32 cellular contexts compared by ENCODE assay signal in genomic region chr10:116636976-116637375, GRCh38. TPM values are rescaled to one million over a fixed set of nuclear protein-coding genes. Genes with fewer than 3 reads are reported as not detected.
DNase-seq lines count a peak whose midpoint lies in the region; ATAC-seq, FAIRE-seq and TF ChIP-seq lines count a peak whose summit lies in the region.
"Had no signal": no experiment of that assay in that cellular context is flagged by ENCODE, and none has a peak within 500 bp of the region (broad histone marks: within the 10 kb centered on the region; RNA-seq: fewer than 3 reads in every experiment).

No MANE protein-coding gene starts in this region.

- no peaks in the 10 kb centered on the region for H3K36me3 Mint-ChIP-seq in T-cell
- H3K36me3 Mint-ChIP-seq: CD14-positive monocyte had no signal

- TF ChIP-seq CTCF in HCT116 (IDR thresholded peaks at IDR 0.05 in 2 of 3, conservative IDR thresholded peaks at IDR 0.05 in 1 of 3; ENCODE audit: borderline replicate concordance in 1 of 3, insufficient read depth in 1 of 3, low read depth in 2 of 3, low read length in 2 of 3) (no peak), H1 (IDR thresholded peaks at IDR 0.05; ENCODE audit: control extremely low read depth in 1 of 3, insufficient read depth in 1 of 3, low read depth in 1 of 3, low read length in 3 of 3) (no peak)

- no peak overlapping the region for H3K4me3 Mint-ChIP-seq in T-cell
- H3K4me3 Mint-ChIP-seq: CD14-positive monocyte had no signal

- no TSS peak for BruUV-seq in HCT116 (replicated peaks; lab: Mats Ljungman, UMichigan)

- no peak for FAIRE-seq in H1 (lab: Jason Lieb, UNC)
- FAIRE-seq: HepG2 had no signal

- DNase-seq in HCT116 (ENCODE audit: low read depth, low spot score), result no peak
- DNase-seq in H1 (ENCODE audit: low read depth in 1 of 2, low spot score in 2 of 2), result no peak
- DNase-seq in Ammon's horn (ENCODE audit: low spot score), result no peak
- no peak for DNase-seq in T-cell
- DNase-seq in DMS53 (lab: John Stamatoyannopoulos, UW), result no peak
- DNase-seq in ACHN, result no peak
- DNase-seq: BE2C; Calu3; DMS153; KBM-7; MV-4-11; NCI-H1105; NCI-H1436 treated with DMSO at 0.1 percent for 48 hours; NCI-H187 treated with DMSO at 0.1 percent for 48 hours; NCI-H2107; NCI-H446; NCI-H524 treated with DMSO at 0.1 percent for 48 hours; NCI-H774; NK-92 treated with Interleukin-12 subunit alpha and Interleukin-12 subunit beta, amount 100 ng/mL, for 24 hours; PC-9 had no signal

- 64% methylated on average over 2 of the region's 2 CpGs; no CpG with 5 or more reads in 1 of the 2 experiments for WGBS in H1 (ENCODE audit: extremely low coverage in 1 of 2, insufficient coverage in 1 of 2, insufficient read length in 1 of 2, insufficient replicate concordance in 2 of 2, low coverage in 1 of 2, low lambda C conversion rate in 2 of 2, missing lambda C conversion rate in 1 of 2), 2 experiments

- no peak overlapping the region for H3K4me2 ChIP-seq in HCT116 (ENCODE audit: low read length)
- no peak overlapping the region for H3K4me2 ChIP-seq in H1 (ENCODE audit: insufficient read depth in 1 of 2, low read depth in 2 of 2, low read length in 2 of 2)
- H3K4me2 ChIP-seq: PC-9 had no signal

- no peak overlapping the region for H3K9ac ChIP-seq in HCT116 (ENCODE audit: low read length)
- H3K9ac ChIP-seq in H1 (replicated peaks in 1 of 4; ENCODE audit: extremely low read depth in 1 of 4, low read depth in 3 of 4, low read length in 3 of 4), result no peak overlapping the region

- no peaks in the 10 kb centered on the region for H4K20me1 ChIP-seq in HCT116 (ENCODE audit: insufficient read depth)
- no peaks in the 10 kb centered on the region for H4K20me1 ChIP-seq in H1 (replicated peaks in 1 of 2; ENCODE audit: control insufficient read depth in 1 of 2, insufficient read depth in 2 of 2, low read length in 2 of 2)

- H3K23me2 ChIP-seq in H1 (ENCODE audit: low read depth, low read length), result peaks cover 4% of the 10 kb centered on the region; the same call in 1 of the 2 replicates

- no peak for TF ChIP-seq POLR2A in HCT116 (IDR thresholded peaks at IDR 0.05; ENCODE audit: borderline replicate concordance, extremely low read depth, insufficient read depth, insufficient read length)
- no peak for TF ChIP-seq POLR2A in H1 (IDR thresholded peaks at IDR 0.05; ENCODE audit: control extremely low read depth in 1 of 2, low read depth in 2 of 2, low read length in 2 of 2)

- in situ Hi-C loops in ACHN (cut with HindIII; ENCODE audit: low pct_ligation_motif_present, low pct_unique_long_range_greater_than_20kb, low sequenced_read_pairs), result no loop called here

- H3K9me3 ChIP-seq in HCT116 (ENCODE audit: control insufficient read depth in 1 of 2, insufficient read depth in 1 of 2, low read depth in 1 of 2, low read length in 2 of 2) (no peaks in the 10 kb centered on the region), H1 (ENCODE audit: insufficient read depth in 2 of 2, low read depth in 1 of 2, low read length in 1 of 2) (no peaks in the 10 kb centered on the region)
- H3K9me3 ChIP-seq: BE2C, SJSA1 had no signal

- H2BK20ac ChIP-seq in H1 (ENCODE audit: low read length), result no peak overlapping the region

- POLR2A ChIA-PET in HCT116 (lab: Charles Lee), result no interaction called here
- POLR2A ChIA-PET in H1 (lab: Charles Lee; ENCODE audit: partially characterized antibody), result no interaction called here
- POLR2A ChIA-PET in T-cell (lab: Charles Lee), result no interaction called here

- no peak overlapping the region for H2BK15ac ChIP-seq in H1 (ENCODE audit: low read length)

- H3K27ac ChIP-seq in HCT116 (ENCODE audit: low read depth, low read length) (no peak overlapping the region), H1 (ENCODE audit: low read depth, low read length) (no peak overlapping the region)
- H3K27ac ChIP-seq: PC-9, SJSA1 had no signal

- no peak overlapping the region for H4K8ac ChIP-seq in H1 (ENCODE audit: extremely low read depth, insufficient read depth, low read length)

- no peak overlapping the region for H4K5ac ChIP-seq in H1 (ENCODE audit: insufficient read length, low read depth, low read length)

- H3K79me1 ChIP-seq in H1 (ENCODE audit: low read depth, low read length), result no peaks in the 10 kb centered on the region

- H3K36me3 ChIP-seq in HCT116 (ENCODE audit: control insufficient read depth in 1 of 2, insufficient read depth in 2 of 2, low read length in 2 of 2) (no peaks in the 10 kb centered on the region), H1 (ENCODE audit: control insufficient read depth in 2 of 4, insufficient read depth in 4 of 4, low read length in 3 of 4) (no peaks in the 10 kb centered on the region)
- H3K36me3 ChIP-seq: BE2C, SJSA1 had no signal

- H3K23ac ChIP-seq in H1 (ENCODE audit: insufficient read length), result no peak overlapping the region

- H3K9me3 Mint-ChIP-seq in T-cell, result peaks cover 0 to 3% (median 0%) of the 10 kb centered on the region in 3 donors

- H3K79me2 ChIP-seq in HCT116 (ENCODE audit: insufficient read depth, low read length) (no peaks in the 10 kb centered on the region), H1 (ENCODE audit: control insufficient read depth in 1 of 2, insufficient read depth in 2 of 2, low read length in 2 of 2) (no peaks in the 10 kb centered on the region)

- TF ChIP-seq EP300 in Ishikawa (IDR thresholded peaks at IDR 0.05; ENCODE audit: borderline replicate concordance) (no peak), H1 (IDR thresholded peaks at IDR 0.05; ENCODE audit: borderline replicate concordance in 1 of 2, low read depth in 2 of 2, low read length in 2 of 2) (no peak)

- no peak overlapping the region for H4K91ac ChIP-seq in H1 (replicated peaks; ENCODE audit: insufficient read length, low read length)

- H3K4me3 ChIP-seq in HCT116 (replicated peaks in 1 of 2; ENCODE audit: low read depth in 1 of 2, low read length in 2 of 2), result no peak overlapping the region
- H3K4me3 ChIP-seq in H1 (ENCODE audit: extremely low read depth in 1 of 4, insufficient read depth in 2 of 4, low read depth in 3 of 4, low read length in 4 of 4), result no peak overlapping the region
- H3K4me3 ChIP-seq: PC-9, SJSA1 had no signal

- ATAC-seq in HCT116, result peak; percentile 44; the same call in 1 of the 2 replicates
- ATAC-seq in T-cell (replicated peaks in 1 of 4), result no peak
- ATAC-seq: HepG2, Right ventricle myocardium inferior had no signal

- H2BK12ac ChIP-seq in H1 (ENCODE audit: low read depth, low read length), result no peak overlapping the region

- no peak overlapping the region for H3K18ac ChIP-seq in H1 (ENCODE audit: extremely low read depth, low read length)

- no peak for TF ChIP-seq RAD21 in HCT116 (IDR thresholded peaks at IDR 0.05; ENCODE audit: low read depth)
- TF ChIP-seq RAD21 in Ishikawa (IDR thresholded peaks at IDR 0.05; ENCODE audit: low read depth), result no peak
- no peak for TF ChIP-seq RAD21 in H1 (IDR thresholded peaks at IDR 0.05 in 1 of 2, conservative IDR thresholded peaks at IDR 0.05 in 1 of 2; ENCODE audit: low read depth in 2 of 2, low read length in 2 of 2)

- RAD21 ChIA-PET in HCT116 (lab: Charles Lee; ENCODE audit: low non-redundant PET in 1 of 2, low total read pairs in 2 of 2, uncharacterized antibody in 2 of 2, unreplicated experiment in 2 of 2), result no interaction called here

- no peak overlapping the region for H3K56ac ChIP-seq in H1 (replicated peaks; ENCODE audit: insufficient read length, low read depth, low read length)

- intact Hi-C loops in HCT116 (cut with micrococcal nuclease), result no loop called here

- CTCF ChIA-PET in HCT116 (lab: Charles Lee), result no interaction called here
- CTCF ChIA-PET in H1 (lab: Charles Lee; ENCODE audit: partially characterized antibody), result interaction anchor here (1.6 kb wide), 1 partner anchor 10 kb away, joined by 4 read pairs; no protein-coding TSS in a partner anchor
- CTCF ChIA-PET in T-cell (lab: Charles Lee), result no interaction called here

- H3K4ac ChIP-seq in H1 (replicated peaks; ENCODE audit: insufficient read length, low read depth, low read length), result no peak overlapping the region

- H3K27me3 Mint-ChIP-seq in T-cell, result peaks cover 0 to 14% of the 10 kb centered on the region in 2 donors

- no peak overlapping the region for H2AFZ ChIP-seq in HCT116 (ENCODE audit: low read depth, low read length, poor library complexity, severe bottlenecking)
- H2AFZ ChIP-seq in H1 (ENCODE audit: low read length), result no peak overlapping the region
- H2AFZ ChIP-seq: PC-9 had no signal

- H2BK5ac ChIP-seq in H1 (ENCODE audit: low read depth, low read length), result no peak overlapping the region

- no peak overlapping the region for H3K14ac ChIP-seq in H1 (ENCODE audit: insufficient read length)

- H3K4me1 ChIP-seq in HCT116 (ENCODE audit: control insufficient read depth in 1 of 2, insufficient read depth in 2 of 2, low read length in 2 of 2) (peaks cover 11 to 20% of the 10 kb centered on the region in 2 experiments), H1 (replicated peaks in 1 of 4; ENCODE audit: control insufficient read depth in 3 of 4, insufficient read depth in 4 of 4, low read length in 3 of 4) (peaks cover 0 to 3% (median 0%) of the 10 kb centered on the region in 4 experiments; a peak in 1 of 7 replicates)
- H3K4me1 ChIP-seq: BE2C, SJSA1 had no signal

- no peak overlapping the region for H3K27ac Mint-ChIP-seq in T-cell
- H3K27ac Mint-ChIP-seq: CD14-positive monocyte had no signal

- no peak overlapping the region for H2BK120ac ChIP-seq in H1 (replicated peaks; ENCODE audit: low read depth, low read length)

- no peak overlapping the region for H2AK5ac ChIP-seq in H1 (ENCODE audit: low read depth, low read length)

- H3K27me3 ChIP-seq in HCT116 (ENCODE audit: insufficient read depth, low read length) (no peaks in the 10 kb centered on the region), H1 (replicated peaks in 1 of 4; ENCODE audit: control insufficient read depth in 3 of 4, extremely low read depth in 1 of 4, insufficient read depth in 3 of 4, low read length in 3 of 4) (no peaks in the 10 kb centered on the region)
- H3K27me3 ChIP-seq: BE2C, SJSA1 had no signal

- no peaks in the 10 kb centered on the region for H3K9me2 ChIP-seq in HCT116 (ENCODE audit: insufficient read depth)

- H3K4me1 Mint-ChIP-seq in T-cell, result no peaks in the 10 kb centered on the region
- H3K4me1 Mint-ChIP-seq: CD14-positive monocyte had no signal

RNA-seq across cellular contexts. Expression of gene PNLIPRP2, which starts 16.2 kb away (rescaled TPM):
- 1.1 TPM for total RNA-seq in HCT116 (2021; ENCODE audit: unreplicated experiment)
- not detected in 2 replicates for polyA plus RNA-seq in HCT116 (2012)
- 0.21 TPM in 1 of 2 replicates, not detected in the other for total RNA-seq in H1 (2021; fragmentation: NEBNext Ultra II Directional; extraction: Animal tissue kit (Norgen Biotek cat#: 25700))
- 0.11 and 0.13 TPM in 2 replicates for polyA plus RNA-seq in H1 (2011; rRNA removed)
- polyA plus RNA-seq in H1 (2011; cell fraction: cytosol; rRNA removed), result 0.10 TPM
- not detected for polyA plus RNA-seq in H1 (2011; cell fraction: nucleus; rRNA removed)
- 0.32 to 0.98 TPM (median 0.61 TPM) in 3 of 4 replicates, not detected in the other for polyA plus RNA-seq in H1 (2012, experiment 1 of 2)
- polyA plus RNA-seq in H1 (2012, experiment 2 of 2), result 0.20 TPM
- polyA plus RNA-seq in H1 (2013, experiment 1 of 2), result 0.22 TPM
- polyA plus RNA-seq in H1 (2013, experiment 2 of 2), result 0.26 TPM
- not detected in 2 replicates for polyA minus RNA-seq in H1 (2011; rRNA and poly(A)+ RNA removed)
- not detected for polyA minus RNA-seq in H1 (2011; cell fraction: cytosol; rRNA and poly(A)+ RNA removed)
- polyA minus RNA-seq in H1 (2011; cell fraction: nucleus; rRNA and poly(A)+ RNA removed), result not detected
- under 1 TPM in 3 of 5 donors, not detected in 2; 0.82 to 0.96 (median 0.89) TPM for total RNA-seq in T-cell
- total RNA-seq: A673; Calu3; H4; HT1080; LHCN-M2; MCF 10A; PC-9; Right ventricle myocardium inferior; RPMI7951; SJSA1; T-helper 1 cell treated with Interleukin-12 subunit alpha and Interleukin-12 subunit beta and Interleukin-4 antibody, amounts not matched to agents 30 ng/mL and 1 ng/mL, for 36 hours had no signal
- polyA plus RNA-seq: CD14-positive monocyte had no signal

RNA-seq across cellular contexts. Expression of gene PNLIPRP1, which starts 46.2 kb away (rescaled TPM):
- total RNA-seq in HCT116 (2021; ENCODE audit: unreplicated experiment), result 1.6 TPM
- not detected in 2 replicates for polyA plus RNA-seq in HCT116 (2012)
- not detected in 2 replicates for total RNA-seq in H1 (2021; fragmentation: NEBNext Ultra II Directional; extraction: Animal tissue kit (Norgen Biotek cat#: 25700))
- not detected in 2 replicates for polyA plus RNA-seq in H1 (2011; rRNA removed)
- polyA plus RNA-seq in H1 (2011; cell fraction: cytosol; rRNA removed), result not detected
- not detected for polyA plus RNA-seq in H1 (2011; cell fraction: nucleus; rRNA removed)
- not detected in 4 replicates for polyA plus RNA-seq in H1 (2012, experiment 1 of 2)
- polyA plus RNA-seq in H1 (2012, experiment 2 of 2), result not detected
- not detected for polyA plus RNA-seq in H1 (2013, experiment 1 of 2)
- polyA plus RNA-seq in H1 (2013, experiment 2 of 2), result not detected
- polyA minus RNA-seq in H1 (2011; rRNA and poly(A)+ RNA removed), result not detected in 2 replicates
- polyA minus RNA-seq in H1 (2011; cell fraction: cytosol; rRNA and poly(A)+ RNA removed), result not detected
- polyA minus RNA-seq in H1 (2011; cell fraction: nucleus; rRNA and poly(A)+ RNA removed), result not detected
- total RNA-seq in T-cell, result 1 to 10 TPM in 3 of 5 donors, not detected in 2; 1.4 to 2.1 (median 2.0) TPM
- total RNA-seq: A673; Calu3; H4; HepG2; HT1080; LHCN-M2; MCF 10A; PC-9; Right ventricle myocardium inferior; RPMI7951; SJSA1; T-helper 1 cell treated with Interleukin-12 subunit alpha and Interleukin-12 subunit beta and Interleukin-4 antibody, amounts not matched to agents 30 ng/mL and 1 ng/mL, for 36 hours had no signal
- polyA plus RNA-seq: CD14-positive monocyte, HepG2 had no signal
